ENCODE assay signal across 13 cellular contexts in the genomic region with DNA sequence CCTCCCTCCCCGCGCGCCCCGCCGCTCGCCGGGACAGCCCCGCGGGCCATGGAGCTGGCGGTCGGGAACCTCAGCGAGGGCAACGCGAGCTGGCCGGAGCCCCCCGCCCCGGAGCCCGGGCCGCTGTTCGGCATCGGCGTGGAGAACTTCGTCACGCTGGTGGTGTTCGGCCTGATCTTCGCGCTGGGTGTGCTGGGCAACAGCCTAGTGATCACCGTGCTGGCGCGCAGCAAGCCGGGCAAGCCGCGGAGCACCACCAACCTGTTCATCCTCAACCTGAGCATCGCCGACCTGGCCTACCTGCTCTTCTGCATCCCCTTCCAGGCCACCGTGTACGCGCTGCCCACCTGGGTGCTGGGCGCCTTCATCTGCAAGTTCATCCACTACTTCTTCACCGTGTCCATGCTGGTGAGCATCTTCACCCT. TPM values are rescaled to one million over a fixed set of nuclear protein-coding genes. Genes with fewer than 3 reads are reported as not detected.
DNase-seq lines count a peak whose midpoint lies in the region; ATAC-seq and TF ChIP-seq lines count a peak whose summit lies in the region.
"Had no signal": no experiment of that assay in that cellular context is flagged by ENCODE, and none has a peak within 500 bp of the region (broad histone marks: within the 10 kb centered on the region; RNA-seq: fewer than 3 reads in every experiment).

No MANE protein-coding gene starts in this region.

- no peaks in the 10 kb centered on the region for H4K20me1 ChIP-seq in neural cell (ENCODE audit: insufficient read depth)

- H3K4me2 ChIP-seq in neural cell (ENCODE audit: low read length): peak overlapping the region; percentile 40

- POLR2A ChIA-PET in CD4-positive, alpha-beta memory T cell (lab: Charles Lee; ENCODE audit: partially characterized antibody): no interaction called here

- H3K79me2 ChIP-seq in neural cell (replicated peaks; ENCODE audit: insufficient read depth, low read length): no peaks in the 10 kb centered on the region

- H3K4me1 ChIP-seq in CD4-positive, alpha-beta memory T cell (ENCODE audit: insufficient read depth, low read length): peaks cover 12% of the 10 kb centered on the region

- H3F3A ChIP-seq in neural cell (ENCODE audit: insufficient read depth, low read length, poor library complexity, severe bottlenecking): peaks cover 3% of the 10 kb centered on the region

- H3K9me2 ChIP-seq in neural cell (ENCODE audit: insufficient read depth, low read length): no peaks in the 10 kb centered on the region

- peaks cover 44 to 50% of the 10 kb centered on the region in 2 donors for H3K27me3 Mint-ChIP-seq in CD4-positive, alpha-beta memory T cell

- no peaks in the 10 kb centered on the region for H3K36me3 Mint-ChIP-seq in CD4-positive, alpha-beta memory T cell

- H3K36me3 ChIP-seq in CD4-positive, alpha-beta memory T cell (ENCODE audit: insufficient read depth, low read length): no peaks in the 10 kb centered on the region
- no peaks in the 10 kb centered on the region for H3K36me3 ChIP-seq in GM06990 (ENCODE audit: control insufficient read depth, insufficient read depth, low read length)
- no peaks in the 10 kb centered on the region for H3K36me3 ChIP-seq in neural cell (ENCODE audit: insufficient read depth, low read length)

- no peak for TF ChIP-seq POLR2A in GM18505 (IDR thresholded peaks at IDR 0.05; ENCODE audit: borderline replicate concordance, extremely low read depth, insufficient read depth, insufficient read length)

- peaks cover 0 to 22% (median 11%) of the 10 kb centered on the region in 8 donors for H3K9me3 Mint-ChIP-seq in CD4-positive, alpha-beta memory T cell

- no peak for TF ChIP-seq EP300 in neural cell (conservative IDR thresholded peaks at IDR 0.05; ENCODE audit: poor library complexity, severe bottlenecking)

- H3K9ac ChIP-seq in neural cell (ENCODE audit: low read length): no peak overlapping the region

- CTCF ChIA-PET in CD4-positive, alpha-beta memory T cell (lab: Charles Lee; ENCODE audit: partially characterized antibody): no interaction called here

- TF ChIP-seq CTCF in GM06990 (IDR thresholded peaks at IDR 0.05; ENCODE audit: insufficient read depth, low read length, poor library complexity, severe bottlenecking) (no peak), dorsolateral prefrontal cortex (IDR thresholded peaks at IDR 0.05 in 54 of 56, conservative IDR thresholded peaks at IDR 0.05 in 2 of 56; ENCODE audit: low read depth in 1 of 56, partially characterized antibody in 56 of 56) (no peak), neural cell (IDR thresholded peaks at IDR 0.05; ENCODE audit: poor library complexity, severe bottlenecking) (no peak)

- peaks cover 7 to 24% (median 15%) of the 10 kb centered on the region in 4 donors for H3K4me1 Mint-ChIP-seq in CD4-positive, alpha-beta memory T cell

- intact Hi-C loops in CD4-positive, alpha-beta memory T cell (cut with micrococcal nuclease): no loop called here
- intact Hi-C loops in dorsolateral prefrontal cortex (cut with DNase I): no loop called here

- H3K27ac Mint-ChIP-seq in CD4-positive, alpha-beta memory T cell: no peak overlapping the region

- H3K4me3 ChIP-seq in CD4-positive, alpha-beta memory T cell (ENCODE audit: low read length in 2 of 2): no peak overlapping the region
- H3K4me3 ChIP-seq in GM06990 (replicated peaks; ENCODE audit: low read depth, low read length) (no peak overlapping the region), dorsolateral prefrontal cortex (peak overlapping the region; percentile 11 to 67 (median 46)), neural cell (ENCODE audit: low read length) (peak overlapping the region; percentile 76)

- H3K27me3 ChIP-seq in CD4-positive, alpha-beta memory T cell (ENCODE audit: insufficient read depth, low read length): peaks cover 15% of the 10 kb centered on the region
- H3K27me3 ChIP-seq in GM06990 (replicated peaks; ENCODE audit: control insufficient read depth, insufficient read depth, low read length) (no peaks in the 10 kb centered on the region), dorsolateral prefrontal cortex (peaks cover 0 to 70% (median 43%) of the 10 kb centered on the region in 45 donors), neural cell (ENCODE audit: insufficient read depth, low read depth, low read length) (peaks cover 65% of the 10 kb centered on the region)

- DNase-seq in CD4-positive, alpha-beta memory T cell: no peak
- peak; percentile 6 for DNase-seq in GM06990 (ENCODE audit: extremely low read depth, insufficient read length)
- no peak for DNase-seq in dorsolateral prefrontal cortex
- DNase-seq in superior temporal gyrus (ENCODE audit: extremely low spot score): no peak
- DNase-seq in GDM1 (lab: John Stamatoyannopoulos, UW): no peak
- DNase-seq: activated CD4-positive, alpha-beta T cell treated with anti-CD3 and anti-CD28 coated beads, Interleukin-2, amount 50 U/mL, for 1 hour; DMS53; NCI-H2171 had no signal

- no peak overlapping the region for H3K27ac ChIP-seq in CD4-positive, alpha-beta memory T cell (ENCODE audit: low read depth, low read length)
- no peak overlapping the region for H3K27ac ChIP-seq in dorsolateral prefrontal cortex
- H3K27ac ChIP-seq in neural cell (ENCODE audit: low read length): no peak overlapping the region

- no peaks in the 10 kb centered on the region for H3K9me3 ChIP-seq in CD4-positive, alpha-beta memory T cell (ENCODE audit: control insufficient read depth in 1 of 2, low read length in 2 of 2)
- no peaks in the 10 kb centered on the region for H3K9me3 ChIP-seq in neural cell (ENCODE audit: low read length)

- no peak for TF ChIP-seq RAD21 in neural cell (conservative IDR thresholded peaks at IDR 0.05)

- no peak overlapping the region for H2AFZ ChIP-seq in neural cell (ENCODE audit: low read depth, low read length)

- ATAC-seq in HG03565 (IDR thresholded peaks at IDR 0.05; ENCODE audit: unreplicated experiment): no peak
- no peak for ATAC-seq in GM18505 (IDR thresholded peaks at IDR 0.05; ENCODE audit: unreplicated experiment)

- H3K4me3 Mint-ChIP-seq in CD4-positive, alpha-beta memory T cell: peak overlapping the region in 7 of 8 donors; percentile 42 to 75 (median 57)

TF ChIP-seq in neural cell, 6 proteins besides CTCF, POLR2A, EP300 and RAD21:
- no peak for TF ChIP-seq TAF1 (IDR thresholded peaks at IDR 0.05; ENCODE audit: low read depth)
- no peak for TF ChIP-seq POLR2AphosphoS5 (IDR thresholded peaks at IDR 0.05)
- no peak for TF ChIP-seq MXI1 (conservative IDR thresholded peaks at IDR 0.05; ENCODE audit: poor library complexity, severe bottlenecking)
- TF ChIP-seq, protein P1, sequence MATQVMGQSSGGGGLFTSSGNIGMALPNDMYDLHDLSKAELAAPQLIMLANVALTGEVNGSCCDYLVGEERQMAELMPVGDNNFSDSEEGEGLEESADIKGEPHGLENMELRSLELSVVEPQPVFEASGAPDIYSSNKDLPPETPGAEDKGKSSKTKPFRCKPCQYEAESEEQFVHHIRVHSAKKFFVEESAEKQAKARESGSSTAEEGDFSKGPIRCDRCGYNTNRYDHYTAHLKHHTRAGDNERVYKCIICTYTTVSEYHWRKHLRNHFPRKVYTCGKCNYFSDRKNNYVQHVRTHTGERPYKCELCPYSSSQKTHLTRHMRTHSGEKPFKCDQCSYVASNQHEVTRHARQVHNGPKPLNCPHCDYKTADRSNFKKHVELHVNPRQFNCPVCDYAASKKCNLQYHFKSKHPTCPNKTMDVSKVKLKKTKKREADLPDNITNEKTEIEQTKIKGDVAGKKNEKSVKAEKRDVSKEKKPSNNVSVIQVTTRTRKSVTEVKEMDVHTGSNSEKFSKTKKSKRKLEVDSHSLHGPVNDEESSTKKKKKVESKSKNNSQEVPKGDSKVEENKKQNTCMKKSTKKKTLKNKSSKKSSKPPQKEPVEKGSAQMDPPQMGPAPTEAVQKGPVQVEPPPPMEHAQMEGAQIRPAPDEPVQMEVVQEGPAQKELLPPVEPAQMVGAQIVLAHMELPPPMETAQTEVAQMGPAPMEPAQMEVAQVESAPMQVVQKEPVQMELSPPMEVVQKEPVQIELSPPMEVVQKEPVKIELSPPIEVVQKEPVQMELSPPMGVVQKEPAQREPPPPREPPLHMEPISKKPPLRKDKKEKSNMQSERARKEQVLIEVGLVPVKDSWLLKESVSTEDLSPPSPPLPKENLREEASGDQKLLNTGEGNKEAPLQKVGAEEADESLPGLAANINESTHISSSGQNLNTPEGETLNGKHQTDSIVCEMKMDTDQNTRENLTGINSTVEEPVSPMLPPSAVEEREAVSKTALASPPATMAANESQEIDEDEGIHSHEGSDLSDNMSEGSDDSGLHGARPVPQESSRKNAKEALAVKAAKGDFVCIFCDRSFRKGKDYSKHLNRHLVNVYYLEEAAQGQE (IDR thresholded peaks at IDR 0.05; ENCODE audit: borderline replicate concordance): no peak
- no peak for TF ChIP-seq EZH2 (IDR thresholded peaks at IDR 0.05; ENCODE audit: borderline replicate concordance, insufficient read depth, low read length, poor library complexity, severe bottlenecking)
- no peak for TF ChIP-seq SMC3 (conservative IDR thresholded peaks at IDR 0.05; ENCODE audit: poor library complexity)

RNA-seq across cellular contexts. Expression of a gene that starts 0.9 kb away (rescaled TPM):
- total RNA-seq in CD4-positive, alpha-beta memory T cell: not detected
- polyA plus RNA-seq in CD4-positive, alpha-beta memory T cell: not detected
- total RNA-seq in dorsolateral prefrontal cortex: 1 to 10 TPM in 99 of 120 experiments, under 1 TPM in 21; 0.29 to 6.3 (median 1.6) TPM
- polyA plus RNA-seq in neural cell: 0.11 and 0.14 TPM in 2 replicates
- 0.12 and 0.24 TPM in 2 replicates for polyA minus RNA-seq in neural cell
- total RNA-seq: lung microvascular endothelial cell, SK-MEL-5 had no signal

Comparison
In these comparisons a context has a peak if more than half of its experiments do, and no peak if none do; other contexts are left out.
1. H3K4me3 ChIP-seq: peak in dorsolateral prefrontal cortex (59 of 59) and neural cell (single experiment); none in CD4-positive, alpha-beta memory T cell (0 of 2) and GM06990 (single experiment).